ENCODE assay signal across 1 cellular context in genomic region chr11:68539370-68539769, GRCh38.
TF ChIP-seq lines count a peak whose summit lies in the region.

No MANE protein-coding gene starts in this region.

TF ChIP-seq in GM23338, 12 proteins besides CTCF, POLR2A, EP300 and RAD21:
- TF ChIP-seq REST (IDR thresholded peaks at IDR 0.05; ENCODE audit: unreplicated experiment): no peak
